In genomic region chr1:31836638-31837037, GRCh38 we compare ENCODE assay signal across 27 cellular contexts. TPM values are rescaled to one million over a fixed set of nuclear protein-coding genes. Genes with fewer than 3 reads are reported as not detected.
"Had no signal": no experiment of that assay in that cellular context is flagged by ENCODE, and none has a peak within 500 bp of the region (broad histone marks: within the 10 kb centered on the region; RNA-seq: fewer than 3 reads in every experiment).

No MANE protein-coding gene starts in this region.

- H3K9me3 Mint-ChIP-seq: activated CD8-positive, alpha-beta T cell treated with anti-CD3 and anti-CD28 coated beads for 36 hours; activated naive CD4-positive, alpha-beta T cell treated with anti-CD3 and anti-CD28 coated beads for 36 hours; activated T-cell treated with anti-CD3 and anti-CD28 coated beads, Interleukin-2, amount 50 U/mL, for 4 hours; activated T-helper 1 cell treated with anti-CD3 and anti-CD28 coated beads, Interleukin-12 subunit alpha, Interleukin-12 subunit beta, Interleukin-2, Interleukin-4 antibody, amounts not matched to agents 30 ng/mL and 10 ng/mL and 1 ng/mL, durations not matched to agents 14 hours and 24 hours and 36 hours; IgD-negative memory B cell; T-cell had no signal

- H3K4me1 Mint-ChIP-seq: IgD-negative memory B cell had no signal

- H3K4me1 ChIP-seq: adrenal gland, breast epithelium had no signal

- DNase-seq: activated CD8-positive, alpha-beta T cell treated with anti-CD3 and anti-CD28 coated beads for 36 hours; activated gamma-delta T cell treated with Interleukin-2 at 50 U/mL for 16 hours; activated naive CD4-positive, alpha-beta T cell treated with anti-CD3 and anti-CD28 coated beads for 36 hours; activated T-cell treated with anti-CD3 and anti-CD28 coated beads for 4 hours; activated T-cell treated with anti-CD3 and anti-CD28 coated beads, Interleukin-2, amount 50 U/mL, for 4 hours; adrenal gland; body of pancreas; Kasumi-1; KG1; MG63; NCI-H1048; NCI-H1105 treated with DMSO at 0.1 percent for 48 hours; NCI-H1436 treated with DMSO at 0.1 percent for 48 hours; NCI-H1694 treated with DMSO at 0.1 percent for 48 hours; NCI-H2029; NCI-H345; NCI-H524 treated with DMSO at 0.1 percent for 48 hours; PC-9; SIG-M5; T-cell had no signal

- H3K4me3 ChIP-seq: adrenal gland, body of pancreas, breast epithelium, MG63, PC-9 had no signal

- H3K36me3 Mint-ChIP-seq: T-cell had no signal

- H3K27ac ChIP-seq: adrenal gland, body of pancreas, breast epithelium, PC-9, RWPE1 had no signal

- H3K4me3 Mint-ChIP-seq: activated CD8-positive, alpha-beta T cell treated with anti-CD3 and anti-CD28 coated beads for 36 hours; activated naive CD4-positive, alpha-beta T cell treated with anti-CD3 and anti-CD28 coated beads for 36 hours; activated T-cell treated with anti-CD3 and anti-CD28 coated beads, Interleukin-2, amount 50 U/mL, for 4 hours; activated T-helper 1 cell treated with anti-CD3 and anti-CD28 coated beads, Interleukin-12 subunit alpha, Interleukin-12 subunit beta, Interleukin-2, Interleukin-4 antibody, amounts not matched to agents 30 ng/mL and 10 ng/mL and 1 ng/mL, durations not matched to agents 14 hours and 24 hours and 36 hours; IgD-negative memory B cell; T-cell had no signal

- H3K27me3 ChIP-seq: adrenal gland, body of pancreas, breast epithelium, MG63 had no signal

- H3K36me3 ChIP-seq: adrenal gland, breast epithelium, MG63 had no signal

- H3K9me3 ChIP-seq: adrenal gland, body of pancreas, breast epithelium, MG63 had no signal

- H3K27me3 Mint-ChIP-seq: activated CD8-positive, alpha-beta T cell treated with anti-CD3 and anti-CD28 coated beads for 36 hours; IgD-negative memory B cell; T-cell had no signal

- H3K27ac Mint-ChIP-seq: activated CD8-positive, alpha-beta T cell treated with anti-CD3 and anti-CD28 coated beads for 36 hours; activated naive CD4-positive, alpha-beta T cell treated with anti-CD3 and anti-CD28 coated beads for 36 hours; activated T-helper 1 cell treated with anti-CD3 and anti-CD28 coated beads, Interleukin-12 subunit alpha, Interleukin-12 subunit beta, Interleukin-2, Interleukin-4 antibody, amounts not matched to agents 30 ng/mL and 10 ng/mL and 1 ng/mL, durations not matched to agents 14 hours and 24 hours and 36 hours; IgD-negative memory B cell had no signal

RNA-seq across cellular contexts. Expression of gene SPOCD1, which starts 20.8 kb away (rescaled TPM):
- total RNA-seq: activated CD8-positive, alpha-beta memory T cell treated with anti-CD3 and anti-CD28 coated beads for 36 hours; activated CD8-positive, alpha-beta T cell treated with anti-CD3 and anti-CD28 coated beads for 36 hours; activated T-helper 1 cell treated with anti-CD3 and anti-CD28 coated beads, Interleukin-12 subunit alpha, Interleukin-12 subunit beta, Interleukin-2, Interleukin-4 antibody, amounts not matched to agents 30 ng/mL and 10 ng/mL and 1 ng/mL, durations not matched to agents 14 hours and 24 hours and 36 hours; Right ventricle myocardium inferior; T-cell; T-helper 2 cell treated with Interferon-gamma antibody and Interleukin-4, amounts not matched to agents 100 ng/mL and 5 ng/mL, for 36 hours had no signal
